Comparison of ENCODE assay signal across 13 cellular contexts in the genomic region with DNA sequence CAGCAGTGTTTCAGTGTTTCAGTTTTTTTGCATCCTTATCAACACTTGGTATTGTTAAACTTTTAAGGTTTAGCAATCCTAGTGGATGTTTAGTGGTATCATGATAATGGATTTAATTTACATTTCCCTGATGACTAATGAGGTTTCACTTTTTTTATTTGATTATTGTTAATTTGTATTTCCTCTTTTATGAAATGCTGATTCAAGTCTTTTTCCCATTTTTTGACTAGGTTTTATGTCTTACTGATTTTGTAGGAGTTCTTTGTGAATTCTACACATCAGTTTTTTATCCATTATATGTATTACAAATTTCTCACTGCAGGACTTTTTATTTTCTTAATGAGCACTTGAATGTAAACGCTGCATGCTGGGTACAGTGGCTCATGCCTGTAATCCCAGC.
"Had no signal": no experiment of that assay in that cellular context is flagged by ENCODE, and none has a peak within 500 bp of the region (broad histone marks: within the 10 kb centered on the region; RNA-seq: fewer than 3 reads in every experiment).

No MANE protein-coding gene starts in this region.

- H3K4me3 Mint-ChIP-seq: activated CD4-positive, alpha-beta memory T cell treated with anti-CD3 and anti-CD28 coated beads, Interleukin-2, amount 10 ng/mL, durations not matched to agents 7 days and 5 days; activated naive CD4-positive, alpha-beta T cell treated with anti-CD3 and anti-CD28 coated beads, Interleukin-2, amount 10 ng/mL, durations not matched to agents 7 days and 5 days; memory B cell; neural crest cell; stimulated activated naive CD8-positive, alpha-beta T cell treated with anti-CD3 and anti-CD28 coated beads, Interleukin-15, amount 100 ng/mL, for 72 hours had no signal

- H3K27ac ChIP-seq: gastroesophageal sphincter, left ventricle myocardium inferior, testis, upper lobe of right lung had no signal

- H3K4me3 ChIP-seq: gastroesophageal sphincter, left ventricle myocardium inferior, testis, upper lobe of right lung had no signal

- H3K9me3 Mint-ChIP-seq: activated CD4-positive, alpha-beta memory T cell treated with anti-CD3 and anti-CD28 coated beads, Interleukin-2, amount 10 ng/mL, durations not matched to agents 7 days and 5 days; activated naive CD4-positive, alpha-beta T cell treated with anti-CD3 and anti-CD28 coated beads, Interleukin-2, amount 10 ng/mL, durations not matched to agents 7 days and 5 days; neural crest cell had no signal

- ATAC-seq: gastroesophageal sphincter; stimulated activated naive CD8-positive, alpha-beta T cell treated with anti-CD3 and anti-CD28 coated beads, Interleukin-15, amount 100 ng/mL, for 72 hours; upper lobe of right lung had no signal

- H3K27ac Mint-ChIP-seq: activated CD4-positive, alpha-beta memory T cell treated with anti-CD3 and anti-CD28 coated beads, Interleukin-2, amount 10 ng/mL, durations not matched to agents 7 days and 5 days; activated naive CD4-positive, alpha-beta T cell treated with anti-CD3 and anti-CD28 coated beads, Interleukin-2, amount 10 ng/mL, durations not matched to agents 7 days and 5 days; memory B cell; stimulated activated naive CD8-positive, alpha-beta T cell treated with anti-CD3 and anti-CD28 coated beads, Interleukin-15, amount 100 ng/mL, for 72 hours had no signal

- H3K27me3 Mint-ChIP-seq: activated CD4-positive, alpha-beta memory T cell treated with anti-CD3 and anti-CD28 coated beads, Interleukin-2, amount 10 ng/mL, durations not matched to agents 7 days and 5 days; activated naive CD4-positive, alpha-beta T cell treated with anti-CD3 and anti-CD28 coated beads, Interleukin-2, amount 10 ng/mL, durations not matched to agents 7 days and 5 days; memory B cell; stimulated activated naive CD8-positive, alpha-beta T cell treated with anti-CD3 and anti-CD28 coated beads, Interleukin-15, amount 100 ng/mL, for 72 hours had no signal

- H3K27me3 ChIP-seq: gastroesophageal sphincter, testis, upper lobe of right lung had no signal

- H3K4me1 ChIP-seq: testis, upper lobe of right lung had no signal

- DNase-seq: activated CD4-positive, alpha-beta memory T cell treated with anti-CD3 and anti-CD28 coated beads, Interleukin-2, amount 10 ng/mL, durations not matched to agents 7 days and 5 days; activated CD8-positive, alpha-beta memory T cell treated with anti-CD3 and anti-CD28 coated beads, Interleukin-2, amount 50 U/mL, for 48 hours; activated naive CD4-positive, alpha-beta T cell treated with anti-CD3 and anti-CD28 coated beads, Interleukin-2, amount 10 ng/mL, durations not matched to agents 7 days and 5 days; amniotic stem cell; left ventricle myocardium inferior; retina; stimulated activated CD4-positive, alpha-beta T cell treated with anti-CD3 and anti-CD28 coated beads, Interleukin-4, amount 100 ng/mL, for 4 hours; stimulated activated naive CD8-positive, alpha-beta T cell treated with anti-CD3 and anti-CD28 coated beads, Interleukin-15, amount 100 ng/mL, for 72 hours; testis; upper lobe of right lung had no signal

- H3K9me3 ChIP-seq: gastroesophageal sphincter, left ventricle myocardium inferior, testis, upper lobe of right lung had no signal
